Comparison of ENCODE assay signal across 10 cellular contexts in the genomic region with DNA sequence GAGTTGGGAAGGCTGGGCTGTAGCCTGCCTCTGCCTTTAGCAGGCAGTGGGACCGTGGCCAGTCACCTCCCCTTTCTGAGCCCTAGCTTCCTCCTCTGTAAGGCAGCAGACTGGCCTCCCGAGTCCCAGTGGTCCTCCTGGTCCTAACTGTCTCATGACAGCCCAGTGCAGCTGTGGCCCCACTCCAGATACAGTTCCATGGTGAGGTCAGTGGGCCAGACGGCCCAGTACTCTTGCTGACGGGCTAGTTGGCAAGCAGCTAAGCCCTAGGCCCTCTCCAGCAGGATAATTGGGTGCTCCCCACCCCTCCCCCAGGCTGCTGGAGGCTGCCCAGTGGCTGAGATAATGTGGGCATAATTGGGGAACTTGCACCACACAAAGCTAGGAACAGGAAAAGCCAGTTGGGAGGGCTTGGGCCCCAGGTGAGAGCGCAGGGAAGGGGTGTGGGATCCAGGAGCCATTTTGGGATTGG. TPM values are rescaled to one million over a fixed set of nuclear protein-coding genes. Genes with fewer than 3 reads are reported as not detected.
DNase-seq lines count a peak whose midpoint lies in the region; ATAC-seq and TF ChIP-seq lines count a peak whose summit lies in the region.
"Had no signal": no experiment of that assay in that cellular context is flagged by ENCODE, and none has a peak within 500 bp of the region (broad histone marks: within the 10 kb centered on the region; RNA-seq: fewer than 3 reads in every experiment).

No MANE protein-coding gene starts in this region.

- H3K27me3 ChIP-seq in PC-3 (ENCODE audit: low read length) (no peaks in the 10 kb centered on the region), dorsolateral prefrontal cortex (no peaks in the 10 kb centered on the region)

- no peak for ATAC-seq in PC-3
- ATAC-seq in GM18870 (IDR thresholded peaks at IDR 0.05; ENCODE audit: unreplicated experiment), result no peak
- no peak for ATAC-seq in GM18502 (IDR thresholded peaks at IDR 0.05; ENCODE audit: poor library complexity, unreplicated experiment)
- no peak for ATAC-seq in GM18517 (IDR thresholded peaks at IDR 0.05; ENCODE audit: unreplicated experiment)

- no peaks in the 10 kb centered on the region for H3K9me2 ChIP-seq in PC-3 (replicated peaks; ENCODE audit: low read length)

- H3K36me3 ChIP-seq in PC-3 (ENCODE audit: low read depth, low read length), result peaks cover 19% of the 10 kb centered on the region

- H3K4me1 ChIP-seq in PC-3 (ENCODE audit: insufficient read depth, low read length), result peaks cover 48% of the 10 kb centered on the region

- no TSS peak for BruUV-seq in PC-3 (replicated peaks; lab: Mats Ljungman, UMichigan)

- H3K4me3 ChIP-seq in PC-3 (ENCODE audit: low read length) (no peak overlapping the region), dorsolateral prefrontal cortex (no peak overlapping the region)

- TF ChIP-seq CTCF in PC-3 (conservative IDR thresholded peaks at IDR 0.05; ENCODE audit: low read depth, low read length) (no peak), dorsolateral prefrontal cortex (IDR thresholded peaks at IDR 0.05 in 54 of 56, conservative IDR thresholded peaks at IDR 0.05 in 2 of 56; ENCODE audit: low read depth in 1 of 56, partially characterized antibody in 56 of 56) (no peak)

- peaks cover 9% of the 10 kb centered on the region; the same call in 1 of the 2 replicates for H3K9me3 ChIP-seq in PC-3 (ENCODE audit: low read length)

- no peak overlapping the region for H3K27ac ChIP-seq in PC-3 (ENCODE audit: low read length)
- peak overlapping the region in 52 of 59 donors; percentile 27 to 85 (median 65) for H3K27ac ChIP-seq in dorsolateral prefrontal cortex
- H3K27ac ChIP-seq in temporal lobe (ENCODE audit: low read depth, low read length), result peak overlapping the region; percentile 40

- POLR2A ChIA-PET in PC-3 (lab: Charles Lee; ENCODE audit: unreplicated experiment), result no interaction called here

- H3K9ac ChIP-seq in PC-3 (ENCODE audit: low read length), result no peak overlapping the region

- peak; percentile 13 for DNase-seq in PC-3
- peak in 6 of 10 donors; percentile 42 to 64 (median 59) for DNase-seq in dorsolateral prefrontal cortex
- DNase-seq in left kidney (ENCODE audit: low read depth, low spot score), result peak; percentile 38
- DNase-seq in stimulated activated CD4-positive, alpha-beta T cell treated with anti-CD3 and anti-CD28 coated beads, Interleukin-2, amount 100 ng/mL, for 48 hours, result no peak
- DNase-seq: NCI-H1105; stimulated activated CD4-positive, alpha-beta T cell treated with anti-CD3 and anti-CD28 coated beads, Interleukin-4, amount 100 ng/mL, for 24 hours had no signal

- H3K79me2 ChIP-seq in PC-3 (ENCODE audit: low read length), result no peaks in the 10 kb centered on the region

- H4K20me1 ChIP-seq in PC-3 (ENCODE audit: low read length), result no peaks in the 10 kb centered on the region

- intact Hi-C loops in PC-3 (cut with micrococcal nuclease), result no loop called here
- intact Hi-C loops in dorsolateral prefrontal cortex (cut with DNase I), result loop anchor here in 1 of 2 donors (2.0 kb wide), 1 partner anchor 38 kb away; no protein-coding TSS in a partner anchor

- H3K4me2 ChIP-seq in PC-3 (ENCODE audit: low read length), result no peak overlapping the region

- CTCF ChIA-PET in PC-3 (lab: Charles Lee), result interaction anchor here (0.6 kb wide), 1 partner anchor 11 kb away, joined by 3 read pairs; no protein-coding TSS in a partner anchor

- H3F3A ChIP-seq in PC-3 (ENCODE audit: low read length, unreplicated experiment), result no peaks in the 10 kb centered on the region

- H2AFZ ChIP-seq in PC-3 (ENCODE audit: low read length), result no peak overlapping the region

RNA-seq across cellular contexts. Expression of gene NECTIN1, which starts 48.1 kb away (rescaled TPM):
- total RNA-seq in PC-3 (2014; rRNA removed), result 19.9 and 24.6 TPM in 2 replicates
- 100 to 1,000 TPM in 6 of 120 experiments, 10 to 100 TPM in 114; 45.3 to 136 (median 78.1) TPM for total RNA-seq in dorsolateral prefrontal cortex
- total RNA-seq in temporal lobe, result 12.8 TPM

Comparison
In these comparisons a context has a peak if more than half of its experiments do, and no peak if none do; other contexts are left out.
1. DNase-seq: peak in PC-3 (single experiment), dorsolateral prefrontal cortex (6 of 10) and left kidney (single experiment); none in stimulated activated CD4-positive, alpha-beta T cell treated with anti-CD3 and anti-CD28 coated beads, Interleukin-2, amount 100 ng/mL, for 48 hours (0 of 2).